24 cellular contexts compared by ENCODE assay signal in the genomic region with DNA sequence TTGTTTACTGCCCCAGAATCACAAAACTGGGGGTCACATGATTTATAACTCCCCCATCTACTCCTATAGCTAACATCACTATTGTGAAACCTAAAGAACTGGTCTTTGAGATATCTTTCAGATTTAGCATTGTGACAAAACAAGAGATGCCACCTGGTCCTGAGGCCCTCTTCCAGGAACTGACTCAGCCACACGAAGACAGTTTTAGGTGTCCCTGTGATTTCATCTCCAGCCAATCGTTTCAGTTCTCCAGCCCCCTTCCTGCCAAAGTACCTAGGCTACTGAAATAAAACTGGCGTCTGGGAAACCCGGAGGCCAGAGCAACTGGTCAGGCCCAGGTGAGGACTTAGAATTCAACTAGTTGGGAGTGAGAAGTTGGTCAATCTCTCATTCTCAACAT.
"Had no signal": no experiment of that assay in that cellular context is flagged by ENCODE, and none has a peak within 500 bp of the region (broad histone marks: within the 10 kb centered on the region; RNA-seq: fewer than 3 reads in every experiment).

No MANE protein-coding gene starts in this region.

- FAIRE-seq: astrocyte had no signal

- H3K9me3 Mint-ChIP-seq: activated T-helper 1 cell treated with anti-CD3 and anti-CD28 coated beads, Interleukin-12 subunit alpha, Interleukin-12 subunit beta, Interleukin-2, Interleukin-4 antibody, amounts not matched to agents 30 ng/mL and 10 ng/mL and 1 ng/mL, durations not matched to agents 14 hours and 24 hours and 36 hours; brain; central memory CD8-positive, alpha-beta T cell had no signal

- H3K27ac ChIP-seq: Peyer's patch, RWPE1, SJCRH30 had no signal

- H3K9ac ChIP-seq: SK-N-SH had no signal

- H3K4me3 ChIP-seq: Peyer's patch, SJCRH30 had no signal

- DNase-seq: activated CD4-positive, alpha-beta T cell treated with anti-CD3 and anti-CD28 coated beads, Interleukin-2, amount 10 ng/mL, durations not matched to agents 24 days and 14 days; activated CD8-positive, alpha-beta memory T cell treated with anti-CD3 and anti-CD28 coated beads for 24 hours; activated effector memory CD4-positive, alpha-beta T cell treated with Interleukin-2 at 50 U/mL for 16 hours; activated naive CD4-positive, alpha-beta T cell; amygdala; cortex of kidney; KBM-7; MV-4-11; NCI-H1092 treated with DMSO at 0.1 percent for 48 hours; NCI-H1436; NCI-H1694 treated with DMSO at 0.1 percent for 48 hours; NCI-H2081; NCI-H510A treated with DMSO at 0.1 percent for 48 hours; Peyer's patch; Right ventricle myocardium superior; SJCRH30; SK-N-SH had no signal

- H3K4me3 Mint-ChIP-seq: activated CD4-positive, alpha-beta T cell treated with anti-CD3 and anti-CD28 coated beads, Interleukin-2, amount 10 ng/mL, durations not matched to agents 24 days and 14 days; activated naive CD8-positive, alpha-beta T cell; activated T-helper 1 cell treated with anti-CD3 and anti-CD28 coated beads, Interleukin-12 subunit alpha, Interleukin-12 subunit beta, Interleukin-2, Interleukin-4 antibody, amounts not matched to agents 30 ng/mL and 10 ng/mL and 1 ng/mL, durations not matched to agents 14 hours and 24 hours and 36 hours; brain; central memory CD8-positive, alpha-beta T cell had no signal

- H3K4me1 ChIP-seq: Peyer's patch had no signal

- H3K27me3 Mint-ChIP-seq: activated CD4-positive, alpha-beta T cell treated with anti-CD3 and anti-CD28 coated beads, Interleukin-2, amount 10 ng/mL, durations not matched to agents 24 days and 14 days; activated naive CD8-positive, alpha-beta T cell; central memory CD8-positive, alpha-beta T cell had no signal

- ATAC-seq: activated CD4-positive, CD25-positive, alpha-beta regulatory T cell treated with anti-CD3 and anti-CD28 coated beads, Interleukin-2, amount 50 U/mL, for 24 hours had no signal

- H3K27me3 ChIP-seq: Peyer's patch, SJCRH30 had no signal

- H3K36me3 Mint-ChIP-seq: brain had no signal

- H3K27ac Mint-ChIP-seq: activated CD4-positive, alpha-beta T cell treated with anti-CD3 and anti-CD28 coated beads, Interleukin-2, amount 10 ng/mL, durations not matched to agents 24 days and 14 days; activated naive CD8-positive, alpha-beta T cell; activated T-helper 1 cell treated with anti-CD3 and anti-CD28 coated beads, Interleukin-12 subunit alpha, Interleukin-12 subunit beta, Interleukin-2, Interleukin-4 antibody, amounts not matched to agents 30 ng/mL and 10 ng/mL and 1 ng/mL, durations not matched to agents 14 hours and 24 hours and 36 hours; brain had no signal

- H3K4me2 ChIP-seq: SK-N-SH had no signal

- H3K9me3 ChIP-seq: Peyer's patch, SJCRH30, SK-N-SH had no signal

- H3K36me3 ChIP-seq: Peyer's patch, SJCRH30 had no signal
